In the genomic region with DNA sequence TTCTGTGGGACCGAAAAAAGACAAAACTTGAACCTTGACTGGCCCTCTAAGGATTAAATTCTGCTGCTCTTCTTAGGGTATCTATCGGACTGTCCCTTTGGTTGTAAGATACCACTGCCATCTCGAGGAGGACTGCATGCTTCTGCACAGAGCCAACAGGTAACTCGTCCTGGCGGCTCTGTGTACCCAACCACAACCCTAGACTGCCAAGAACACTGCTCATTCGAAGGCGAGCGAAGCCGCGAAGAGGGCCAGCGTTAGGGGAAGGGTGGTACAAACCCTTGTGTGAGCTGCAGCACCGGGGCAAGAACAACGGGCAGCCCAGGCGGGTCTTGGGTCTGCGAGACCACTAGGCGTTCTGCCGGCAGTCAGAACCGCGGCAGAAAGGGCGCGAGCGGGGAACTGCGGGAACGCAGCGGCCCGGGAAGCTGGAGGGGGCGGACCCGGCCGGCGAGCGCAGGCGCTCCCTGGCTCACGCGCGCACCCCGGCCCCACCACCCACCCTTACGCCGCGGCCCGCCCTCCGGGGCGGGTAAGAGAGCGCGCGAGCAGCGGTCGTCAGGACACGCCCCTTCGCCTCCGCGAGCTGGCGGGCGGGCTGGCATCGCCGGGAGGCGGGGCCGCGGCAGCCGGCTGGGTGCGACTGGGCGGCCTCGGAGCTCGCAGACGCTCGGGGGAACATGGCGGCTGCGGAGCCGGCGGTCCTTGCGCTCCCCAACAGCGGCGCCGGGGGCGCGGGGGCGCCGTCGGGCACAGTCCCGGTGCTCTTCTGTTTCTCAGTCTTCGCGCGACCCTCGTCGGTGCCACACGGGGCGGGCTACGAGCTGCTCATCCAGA, we compare ENCODE assay signal across 8 cellular contexts. TPM values are rescaled to one million over a fixed set of nuclear protein-coding genes. Genes with fewer than 3 reads are reported as not detected.
A peak's percentile ranks its signal among the peaks of the same experiment; 100 is the strongest.
DNase-seq lines count a peak whose midpoint lies in the region; ATAC-seq and TF ChIP-seq lines count a peak whose summit lies in the region.

Gene ISOC1, plus strand, starts transcription at position 663 of the 837 bp plus-strand sequence. Its CDS starts 18 bp downstream, at position 681.

- CTCF ChIA-PET in PC-9 (lab: Charles Lee) = no interaction called here

- H3K4me2 ChIP-seq in PC-9 = peak within 1 kb of the TSS; percentile 95

- peak; percentile 92 for ATAC-seq in GM21723 (IDR thresholded peaks at IDR 0.05; ENCODE audit: unreplicated experiment)

- peak within 1 kb of the TSS; percentile 98 for H3K4me3 ChIP-seq in PC-9
- H3K4me3 ChIP-seq in muscle layer of colon (ENCODE audit: low read depth in 1 of 2, low read length in 2 of 2) = peak within 1 kb of the TSS; percentile 78 to 81

- 0 out of 2 replicates have a peak within 1 kb of the TSS, but pooled peaks have one; percentile 13 for H3K27ac ChIP-seq in PC-9
- H3K27ac ChIP-seq in muscle layer of colon (ENCODE audit: low read depth, low read length) = peak within 1 kb of the TSS; percentile 59

- POLR2A ChIA-PET in PC-9 (lab: Charles Lee; ENCODE audit: unreplicated experiment) = no interaction called here

- no peaks in the 10 kb centered on the region for H3K9me2 ChIP-seq in PC-9 (ENCODE audit: insufficient read depth)

- no peaks in the 10 kb centered on the region for H4K20me1 ChIP-seq in PC-9 (ENCODE audit: insufficient read depth)

- peak within 1 kb of the TSS; percentile 98 for H2AFZ ChIP-seq in PC-9

- H3K36me3 ChIP-seq in PC-9 (ENCODE audit: low read depth) = no peaks in the 10 kb centered on the region
- H3K36me3 ChIP-seq in muscle layer of colon (ENCODE audit: insufficient read depth, low read length) = no peaks in the 10 kb centered on the region

- peak; percentile 86 for TF ChIP-seq POLR2A in erythroblast (IDR thresholded peaks at IDR 0.05; ENCODE audit: low read length)

- no TSS peak for BruUV-seq in PC-9 (replicated peaks; lab: Mats Ljungman, UMichigan)

- in situ Hi-C loops in KBM-7 (cut with MboI; ENCODE audit: low pct_unique_long_range_greater_than_20kb, low sequenced_read_pairs) = no loop called here

- H3K27me3 ChIP-seq in PC-9 (ENCODE audit: insufficient read depth, low read depth) = no peaks in the 10 kb centered on the region
- H3K27me3 ChIP-seq in muscle layer of colon (ENCODE audit: control insufficient read depth in 1 of 2, insufficient read depth in 2 of 2, low read length in 2 of 2) = no peaks in the 10 kb centered on the region

- no peaks in the 10 kb centered on the region for H3F3A ChIP-seq in PC-9 (ENCODE audit: insufficient read depth, low read depth)

- DNase-seq in DMS79 (lab: John Stamatoyannopoulos, UW) (peak; percentile 57), KBM-7 (peak; percentile 91), PC-9 (peak; percentile 71 to 91), erythroblast (lab: John Stamatoyannopoulos, UW) (peak; percentile 94 to 95)
- peak; percentile 94 for DNase-seq in activated T-cell treated with anti-CD3 and anti-CD28 coated beads, Interleukin-2, amount 50 U/mL, for 1 hour
- DNase-seq in stimulated activated CD8-positive, alpha-beta memory T cell treated with anti-CD3 and anti-CD28 coated beads, Interleukin-7, amount 100 ng/mL, for 1 hour (ENCODE audit: low read depth in 2 of 2) = peak; percentile 78 to 83

- H3K4me1 ChIP-seq in PC-9 (replicated peaks; ENCODE audit: insufficient read depth) = peaks cover 14% of the 10 kb centered on the region
- H3K4me1 ChIP-seq in muscle layer of colon (ENCODE audit: insufficient read depth, low read length) = peaks cover 23% of the 10 kb centered on the region

- intact Hi-C loops in PC-9 (cut with micrococcal nuclease; ENCODE audit: unreplicated experiment) = no loop called here

- H3K9me3 ChIP-seq in PC-9 (ENCODE audit: insufficient read depth, low read depth) (no peaks in the 10 kb centered on the region), muscle layer of colon (ENCODE audit: low read length) (no peaks in the 10 kb centered on the region)

- TF ChIP-seq CTCF in PC-9 (conservative IDR thresholded peaks at IDR 0.05) = no peak

- H3K9ac ChIP-seq in muscle layer of colon (ENCODE audit: low read length) = peak within 1 kb of the TSS; percentile 63

- H3K79me2 ChIP-seq in PC-9 (ENCODE audit: low read depth) = peaks cover 21% of the 10 kb centered on the region

RNA-seq across cellular contexts. Expression of gene ISOC1, which starts in this region (rescaled TPM):
- total RNA-seq in PC-9 (2021) = 6.6 and 7.5 TPM in 2 replicates

Comparison
In these comparisons a context has a peak if more than half of its experiments do, and no peak if none do; other contexts are left out.
1. Peak in every context shown above with its lines: DNase-seq, ATAC-seq, H3K4me3 ChIP-seq and H3K27ac ChIP-seq.